Comparison of ENCODE assay signal across 8 cellular contexts in the genomic region with DNA sequence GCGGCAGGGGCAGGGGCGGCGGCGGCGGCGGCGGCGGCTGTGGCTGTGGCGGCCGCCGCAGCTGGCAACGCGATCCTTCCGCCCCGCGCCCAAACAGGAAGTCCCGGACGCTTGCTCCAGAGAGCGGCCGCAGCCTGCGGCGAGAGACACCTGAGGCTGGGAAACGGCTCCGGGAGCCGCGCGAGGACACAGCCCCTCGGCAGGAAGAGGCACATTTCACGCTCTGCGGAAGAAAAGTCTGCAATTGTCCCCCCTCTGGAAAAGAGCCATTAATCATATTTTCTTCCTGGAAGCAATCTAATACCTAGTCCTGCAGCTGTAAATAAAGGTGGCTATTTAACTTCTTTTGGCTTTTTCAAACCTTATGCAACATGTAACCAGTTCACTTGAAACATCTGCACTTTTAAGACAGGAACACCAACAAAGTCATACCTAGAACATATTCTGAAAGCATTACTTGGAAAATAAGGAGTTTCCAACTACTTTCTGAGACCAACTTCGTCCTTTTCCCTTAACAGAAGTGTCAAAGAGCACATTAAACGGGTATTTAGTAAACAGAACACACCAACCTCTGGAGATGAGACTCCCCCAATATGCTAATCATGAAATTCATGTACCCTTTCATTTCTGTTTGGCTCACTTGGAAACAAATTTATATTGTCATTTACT.
DNase-seq lines count a peak whose midpoint lies in the region; ATAC-seq, FAIRE-seq and TF ChIP-seq lines count a peak whose summit lies in the region.

No MANE protein-coding gene starts in this region.

- H3K27ac ChIP-seq in SJSA1, result peak overlapping the region; percentile 87

- H3K36me3 ChIP-seq in SJSA1, result peaks cover 9% of the 10 kb centered on the region

- no peak for FAIRE-seq in RCC 7860 (lab: Jason Lieb, UNC)

- H3K4me3 ChIP-seq in SJSA1 (peak overlapping the region; percentile 71), fibroblast of mammary gland (ENCODE audit: control insufficient read depth, low read depth, low read length) (peak overlapping the region; percentile 100)

- H3K4me1 ChIP-seq in SJSA1 (replicated peaks), result peaks cover 3% of the 10 kb centered on the region

- H3K9me3 ChIP-seq in SJSA1 (replicated peaks), result no peaks in the 10 kb centered on the region

- no peak for TF ChIP-seq CTCF in fibroblast of mammary gland (conservative IDR thresholded peaks at IDR 0.05; ENCODE audit: control insufficient read depth, insufficient read depth, low read depth, low read length)

- intact Hi-C loops in Right ventricle myocardium inferior (cut with DNase I), result loop anchor here (1.0 to 5.0 kb wide), 2 partner anchors 54 to 93 kb away; a partner anchor contains a TSS
- intact Hi-C loops in left cardiac atrium (cut with DNase I), result loop anchor here (5.0 to 10.0 kb wide), 3 partner anchors 50 to 218 kb away; a partner anchor contains a TSS

- ATAC-seq in Right ventricle myocardium inferior (no peak), left cardiac atrium (no peak)

- H3K27me3 ChIP-seq in SJSA1 (replicated peaks), result no peaks in the 10 kb centered on the region

- DNase-seq in Right ventricle myocardium inferior (ENCODE audit: missing footprints) (peak; percentile 94), left cardiac atrium (no peak), SJSA1 (ENCODE audit: low read depth in 1 of 2, low spot score in 2 of 2) (no peak), fibroblast of mammary gland (ENCODE audit: low read depth) (peak; percentile 9), pons (ENCODE audit: low spot score) (peak; percentile 50), ecto neural progenitor cell (ENCODE audit: low spot score) (no peak), RCC 7860 (ENCODE audit: low spot score) (no peak)
- no peak for DNase-seq in stimulated activated CD4-positive, alpha-beta T cell treated with anti-CD3 and anti-CD28 coated beads, Interleukin-4, amount 100 ng/mL, for 1 hour

Comparison
In these comparisons a context has a peak if more than half of its experiments do, and no peak if none do; other contexts are left out.
1. DNase-seq: peak in Right ventricle myocardium inferior (single experiment), fibroblast of mammary gland (single experiment) and pons (single experiment); none in left cardiac atrium (single experiment), SJSA1 (0 of 2), ecto neural progenitor cell (single experiment), RCC 7860 (single experiment) and stimulated activated CD4-positive, alpha-beta T cell treated with anti-CD3 and anti-CD28 coated beads, Interleukin-4, amount 100 ng/mL, for 1 hour (single experiment).